In the genomic region with DNA sequence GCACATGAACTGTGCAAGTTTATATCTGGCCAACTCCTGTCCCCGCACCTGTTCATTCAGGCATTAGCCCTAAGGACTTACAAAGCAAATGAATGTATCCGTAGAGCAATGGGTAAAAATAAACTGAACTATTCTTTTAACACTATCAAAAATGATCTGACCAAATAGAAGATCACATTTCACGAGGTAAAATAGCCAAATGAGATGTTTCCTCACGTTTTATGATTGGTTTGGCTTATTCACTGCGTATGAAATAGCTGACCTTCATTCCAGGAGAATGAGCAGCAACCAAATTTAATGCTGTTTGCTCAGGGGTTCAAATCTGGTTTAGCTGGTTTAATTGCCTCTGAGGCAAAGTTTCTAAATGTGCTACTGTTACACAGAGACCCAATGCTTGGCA, we compare ENCODE assay signal across 18 cellular contexts.
A peak's percentile ranks its signal among the peaks of the same experiment; 100 is the strongest.
DNase-seq lines count a peak whose midpoint lies in the region; ATAC-seq, FAIRE-seq and TF ChIP-seq lines count a peak whose summit lies in the region.
"Had no signal": no experiment of that assay in that cellular context is flagged by ENCODE, and none has a peak within 500 bp of the region (broad histone marks: within the 10 kb centered on the region; RNA-seq: fewer than 3 reads in every experiment).

No MANE protein-coding gene starts in this region.

- TF ChIP-seq CTCF in AG09309 (IDR thresholded peaks at IDR 0.05; ENCODE audit: control insufficient read depth, insufficient read depth, low read depth, low read length, missing control alignments) (no peak), astrocyte (IDR thresholded peaks at IDR 0.05; ENCODE audit: insufficient read depth, low read depth, low read length) (no peak), mucosa of descending colon (IDR thresholded peaks at IDR 0.05) (no peak)

- H3K4me3 Mint-ChIP-seq in astrocyte (ENCODE audit: unreplicated experiment): no peak overlapping the region
- H3K4me3 Mint-ChIP-seq: activated CD4-positive, alpha-beta memory T cell treated with anti-CD3 and anti-CD28 coated beads, Interleukin-2, amount 10 ng/mL, durations not matched to agents 7 days and 5 days; H9; immature natural killer cell; mesothelial cell of epicardium; stimulated activated naive B cell treated with anti-CD40 and anti-IgM and Interleukin-4, amounts not matched to agents 10 μg/mL and 1 μg/mL and 100 μg/mL, for 72 hours had no signal

- no peak overlapping the region for H3K27ac ChIP-seq in astrocyte (ENCODE audit: low read depth, low read length)
- no peak overlapping the region for H3K27ac ChIP-seq in aorta (ENCODE audit: low read depth in 1 of 2, low read length in 2 of 2)

- no peak overlapping the region for H2AFZ ChIP-seq in astrocyte (ENCODE audit: low read depth, low read length)

- peak; percentile 56 for FAIRE-seq in astrocyte (lab: Jason Lieb, UNC)
- FAIRE-seq: endothelial cell of umbilical vein had no signal

- H3K27me3 Mint-ChIP-seq in astrocyte (ENCODE audit: low read depth, unreplicated experiment): no peaks in the 10 kb centered on the region
- H3K27me3 Mint-ChIP-seq: stimulated activated naive B cell treated with anti-CD40 and anti-IgM and Interleukin-4, amounts not matched to agents 10 μg/mL and 1 μg/mL and 100 μg/mL, for 72 hours had no signal

- no peaks in the 10 kb centered on the region for H3K9me3 ChIP-seq in astrocyte (ENCODE audit: insufficient read depth, low read depth, low read length)
- no peaks in the 10 kb centered on the region for H3K9me3 ChIP-seq in mucosa of descending colon
- no peaks in the 10 kb centered on the region for H3K9me3 ChIP-seq in aorta (ENCODE audit: control insufficient read depth, low read length)

- H4K20me1 ChIP-seq in astrocyte (ENCODE audit: insufficient read depth, low read length): no peaks in the 10 kb centered on the region

- H3K4me1 Mint-ChIP-seq in astrocyte (ENCODE audit: low read depth, unreplicated experiment): peaks cover 4% of the 10 kb centered on the region
- H3K4me1 Mint-ChIP-seq: activated CD4-positive, alpha-beta memory T cell treated with anti-CD3 and anti-CD28 coated beads, Interleukin-2, amount 10 ng/mL, durations not matched to agents 7 days and 5 days; H9; immature natural killer cell had no signal

- H3K36me3 Mint-ChIP-seq in astrocyte (ENCODE audit: low read depth, unreplicated experiment): no peaks in the 10 kb centered on the region
- H3K36me3 Mint-ChIP-seq: immature natural killer cell, mesothelial cell of epicardium had no signal

- no peak overlapping the region for H3K4me2 ChIP-seq in astrocyte (ENCODE audit: low read length)

- ATAC-seq in mucosa of descending colon (peak; percentile 67), aorta (ENCODE audit: low FRiP score) (no peak)
- ATAC-seq: stimulated activated naive B cell treated with anti-CD40 and anti-IgM and Interleukin-4, amounts not matched to agents 10 μg/mL and 1 μg/mL and 100 μg/mL, for 72 hours had no signal

- no peaks in the 10 kb centered on the region for H3K9me3 Mint-ChIP-seq in astrocyte (ENCODE audit: unreplicated experiment)
- H3K9me3 Mint-ChIP-seq: activated CD4-positive, alpha-beta memory T cell treated with anti-CD3 and anti-CD28 coated beads, Interleukin-2, amount 10 ng/mL, durations not matched to agents 7 days and 5 days; H9; immature natural killer cell had no signal

- intact Hi-C loops in mucosa of descending colon (cut with DNase I, micrococcal nuclease): no loop called here
- intact Hi-C loops in aorta (cut with DNase I): no loop called here

- H3K36me3 ChIP-seq in astrocyte (ENCODE audit: insufficient read depth, low read length): no peaks in the 10 kb centered on the region
- H3K36me3 ChIP-seq in mucosa of descending colon (ENCODE audit: low read depth): no peaks in the 10 kb centered on the region
- H3K36me3 ChIP-seq in aorta (ENCODE audit: control insufficient read depth in 1 of 2, insufficient read depth in 2 of 2, low read length in 1 of 2): no peaks in the 10 kb centered on the region

- 22 to 37% methylated on average over 5 of the region's 5 CpGs for WGBS in aorta, 2 donors

- H3K4me1 ChIP-seq in astrocyte (ENCODE audit: insufficient read depth, low read length) (no peaks in the 10 kb centered on the region), mucosa of descending colon (ENCODE audit: low read depth) (peaks cover 4% of the 10 kb centered on the region), aorta (ENCODE audit: control insufficient read depth in 1 of 2, insufficient read depth in 2 of 2, low read length in 2 of 2) (peaks cover 0 to 3% of the 10 kb centered on the region in 2 donors)

- H3K9ac ChIP-seq in astrocyte (ENCODE audit: low read length): no peak overlapping the region

- H3K27me3 ChIP-seq in astrocyte (ENCODE audit: insufficient read depth, low read length): no peaks in the 10 kb centered on the region
- H3K27me3 ChIP-seq in aorta (ENCODE audit: control insufficient read depth in 1 of 2, insufficient read depth in 2 of 2, low read length in 1 of 2): no peaks in the 10 kb centered on the region

- no peak overlapping the region for H3K4me3 ChIP-seq in AG09309 (ENCODE audit: control insufficient read depth, low read depth, low read length)
- H3K4me3 ChIP-seq in astrocyte (ENCODE audit: insufficient read depth, low read depth, low read length): no peak overlapping the region
- no peak overlapping the region for H3K4me3 ChIP-seq in mucosa of descending colon
- H3K4me3 ChIP-seq in aorta (ENCODE audit: low read length in 2 of 2): no peak overlapping the region

- H3K79me2 ChIP-seq in astrocyte (ENCODE audit: insufficient read depth, low read length): no peaks in the 10 kb centered on the region

- H3K27ac Mint-ChIP-seq in astrocyte (ENCODE audit: unreplicated experiment): no peak overlapping the region
- H3K27ac Mint-ChIP-seq: activated CD4-positive, alpha-beta memory T cell treated with anti-CD3 and anti-CD28 coated beads, Interleukin-2, amount 10 ng/mL, durations not matched to agents 7 days and 5 days; H9; immature natural killer cell; mesothelial cell of epicardium; stimulated activated naive B cell treated with anti-CD40 and anti-IgM and Interleukin-4, amounts not matched to agents 10 μg/mL and 1 μg/mL and 100 μg/mL, for 72 hours had no signal

- DNase-seq in AG09309 (ENCODE audit: low read depth): peak; percentile 76
- DNase-seq in LHCN-M2 (ENCODE audit: low read depth): peak; percentile 19
- DNase-seq in astrocyte (ENCODE audit: low read depth): no peak
- no peak for DNase-seq in mucosa of descending colon
- DNase-seq in stimulated activated CD4-positive, alpha-beta T cell treated with anti-CD3 and anti-CD28 coated beads, Interleukin-15, amount 100 ng/mL, for 24 hours: no peak
- no peak for DNase-seq in GM19238 (ENCODE audit: insufficient read length, low spot score)
- DNase-seq in aorta: no peak
- no peak for DNase-seq in activated naive CD4-positive, alpha-beta T cell treated with Interleukin-2 at 50 U/mL for 16 hours
- DNase-seq: activated CD4-positive, alpha-beta memory T cell treated with anti-CD3 and anti-CD28 coated beads, Interleukin-2, amount 10 ng/mL, durations not matched to agents 7 days and 5 days; cerebellar nuclear complex; glutamatergic neuron; H9; immature natural killer cell; NCI-H2171 treated with DMSO at 0.1 percent for 48 hours; nucleus accumbens; stimulated activated naive B cell treated with anti-CD40 and anti-IgM and Interleukin-4, amounts not matched to agents 10 μg/mL and 1 μg/mL and 100 μg/mL, for 72 hours had no signal

Comparison
In these comparisons a context has a peak if more than half of its experiments do, and no peak if none do; other contexts are left out.
1. DNase-seq: peak in AG09309 (single experiment) and LHCN-M2 (single experiment); none in astrocyte (single experiment), mucosa of descending colon (0 of 3), stimulated activated CD4-positive, alpha-beta T cell treated with anti-CD3 and anti-CD28 coated beads, Interleukin-15, amount 100 ng/mL, for 24 hours (single experiment), GM19238 (single experiment), aorta (0 of 2) and activated naive CD4-positive, alpha-beta T cell treated with Interleukin-2 at 50 U/mL for 16 hours (single experiment).